12 cellular contexts compared by ENCODE assay signal in the genomic region with DNA sequence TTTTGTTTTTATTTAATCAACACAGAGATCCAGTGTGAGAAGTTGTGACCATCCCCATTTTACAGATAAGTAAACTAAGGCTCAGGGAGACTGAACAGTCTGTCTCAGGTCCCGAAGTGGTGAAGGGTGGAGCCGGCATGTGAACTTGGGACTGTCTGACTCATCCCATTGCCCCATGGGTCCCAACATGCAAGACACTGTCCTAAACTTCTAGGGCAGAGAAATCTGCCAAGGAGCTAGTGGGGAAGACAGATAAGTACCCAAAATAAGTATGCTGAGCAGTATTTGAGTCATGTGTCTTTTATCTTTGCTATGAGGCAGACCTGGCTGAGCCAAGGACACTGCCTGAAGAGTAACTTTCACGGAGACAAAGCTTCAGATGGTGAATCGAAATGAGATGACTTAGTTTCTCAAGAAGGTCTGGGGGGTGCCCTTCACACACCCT.
A peak's percentile ranks its signal among the peaks of the same experiment; 100 is the strongest.
DNase-seq lines count a peak whose midpoint lies in the region; ATAC-seq and TF ChIP-seq lines count a peak whose summit lies in the region.
"Had no signal": no experiment of that assay in that cellular context is flagged by ENCODE, and none has a peak within 500 bp of the region (broad histone marks: within the 10 kb centered on the region; RNA-seq: fewer than 3 reads in every experiment).

No MANE protein-coding gene starts in this region.

- H2BK20ac ChIP-seq in IMR-90 (ENCODE audit: low read depth, low read length), result peak overlapping the region; percentile 48; the same call in 1 of the 2 replicates

- H3K27me3 ChIP-seq in IMR-90 (ENCODE audit: control insufficient read depth, insufficient read depth, low read length) (no peaks in the 10 kb centered on the region), foreskin keratinocyte (no peaks in the 10 kb centered on the region)

- peak overlapping the region; percentile 69; the same call in 1 of the 2 replicates for H3K23ac ChIP-seq in IMR-90 (ENCODE audit: low read depth, low read length)

- H3K4me3 ChIP-seq in IMR-90 (ENCODE audit: insufficient read depth, low read depth, low read length), result no peak overlapping the region

- DNase-seq in IMR-90 (peak; percentile 63), amniotic epithelial cell (ENCODE audit: low read depth) (peak; percentile 74), foreskin keratinocyte (peak; percentile 69 to 84), stromal cell of bone marrow (ENCODE audit: low read depth) (peak; percentile 56), NCI-H446 treated with DMSO at 0.1 percent for 48 hours (lab: John Stamatoyannopoulos, UW) (no peak)
- DNase-seq: DMS79 treated with DMSO at 0.1 percent for 48 hours, NCI-H446 had no signal

- in situ Hi-C loops in IMR-90 (cut with MboI; ENCODE audit: low sequenced_read_pairs), result no loop called here

- H2BK15ac ChIP-seq in IMR-90 (ENCODE audit: low read depth, low read length), result peak overlapping the region; percentile 16; the same call in 1 of the 3 replicates

- POLR2A ChIA-PET in IMR-90 (lab: Charles Lee; ENCODE audit: unreplicated experiment), result no interaction called here

- intact Hi-C loops in IMR-90 (cut with micrococcal nuclease), result loop anchor here (5.0 kb wide), 1 partner anchor 39 kb away; no protein-coding TSS in a partner anchor

- H4K5ac ChIP-seq in IMR-90 (ENCODE audit: low read depth, low read length), result no peak overlapping the region

- H3K27ac ChIP-seq in IMR-90 (ENCODE audit: insufficient read depth, low read length) (peak overlapping the region; percentile 13; the same call in 1 of the 2 replicates), foreskin keratinocyte (no peak overlapping the region)
- H3K27ac ChIP-seq: KMS-11, parathyroid adenoma had no signal

- H3K14ac ChIP-seq in IMR-90 (replicated peaks; ENCODE audit: low read depth, low read length), result peak overlapping the region; percentile 6; the same call in 1 of the 2 replicates

- no TSS peak for BruUV-seq in IMR-90 (replicated peaks; lab: Mats Ljungman, UMichigan)

- H3K79me1 ChIP-seq in IMR-90 (ENCODE audit: low read depth in 1 of 2, low read length in 2 of 2), result peaks cover 54 to 92% of the 10 kb centered on the region in 2 experiments

- ATAC-seq in IMR-90 (ENCODE audit: low read depth) (no peak; the same call in 1 of the 2 replicates), foreskin keratinocyte (peak; percentile 50), HG02981 (IDR thresholded peaks at IDR 0.05; ENCODE audit: unreplicated experiment) (no peak), GM19328 (IDR thresholded peaks at IDR 0.05; ENCODE audit: unreplicated experiment) (no peak), HG03439 (IDR thresholded peaks at IDR 0.05; ENCODE audit: unreplicated experiment) (no peak)

- H4K20me1 ChIP-seq in IMR-90 (ENCODE audit: insufficient read depth, low read length), result peaks cover 28% of the 10 kb centered on the region

- peaks cover 63% of the 10 kb centered on the region for H3K9me1 ChIP-seq in IMR-90 (ENCODE audit: insufficient read depth, low read length)

- H2BK120ac ChIP-seq in IMR-90 (ENCODE audit: low read depth, low read length), result peak overlapping the region; percentile 54; the same call in 1 of the 2 replicates

- WGBS in IMR-90 (ENCODE audit: extremely low coverage in 2 of 2, insufficient read length in 1 of 2), 2 experiments, result no CpG with 5 or more reads among the region's 4 CpGs

- H3K9me3 ChIP-seq in IMR-90 (ENCODE audit: control insufficient read depth, insufficient read depth, low read length), result no peaks in the 10 kb centered on the region

- H4K91ac ChIP-seq in IMR-90 (ENCODE audit: insufficient read depth, low read depth, low read length), result peak overlapping the region; percentile 44; the same call in 1 of the 2 replicates

- dilution Hi-C loops in IMR-90 (cut with HindIII; ENCODE audit: low sequenced_read_pairs, unreplicated experiment), result no loop called here

- no peak overlapping the region for H3K4me2 ChIP-seq in IMR-90 (ENCODE audit: low read depth, low read length)
- H3K4me2 ChIP-seq: KMS-11 had no signal

- peak overlapping the region; percentile 8; the same call in 1 of the 2 replicates for H3K18ac ChIP-seq in IMR-90 (ENCODE audit: low read depth, low read length)

- H3K4me1 ChIP-seq in IMR-90 (ENCODE audit: control insufficient read depth, insufficient read depth, low read length) (peaks cover 59% of the 10 kb centered on the region), foreskin keratinocyte (peaks cover 30% of the 10 kb centered on the region)
- H3K4me1 ChIP-seq: parathyroid adenoma had no signal

- TF ChIP-seq RAD21 in IMR-90 (IDR thresholded peaks at IDR 0.05; ENCODE audit: low read length), result no peak

- H2AFZ ChIP-seq in IMR-90 (replicated peaks; ENCODE audit: low read length, poor library complexity), result no peak overlapping the region
- H2AFZ ChIP-seq: parathyroid adenoma had no signal

- peaks cover 33% of the 10 kb centered on the region for H3K36me3 ChIP-seq in IMR-90 (ENCODE audit: control insufficient read depth, insufficient read depth, low read length)

- H2AK5ac ChIP-seq in IMR-90 (ENCODE audit: low read depth, low read length), result peak overlapping the region; percentile 52; the same call in 1 of the 2 replicates

- peak overlapping the region; percentile 26 to 41; a peak in 3 of 4 replicates for H4K8ac ChIP-seq in IMR-90 (ENCODE audit: low read depth in 2 of 2, low read length in 2 of 2)

- TF ChIP-seq POLR2A in IMR-90 (IDR thresholded peaks at IDR 0.05; ENCODE audit: low read depth, low read length), result no peak

- no peak overlapping the region for H3K56ac ChIP-seq in IMR-90 (ENCODE audit: extremely low read depth, insufficient read depth, low read length)

- no peak overlapping the region for H3K9ac ChIP-seq in IMR-90 (ENCODE audit: low read depth, low read length)
- H3K9ac ChIP-seq: KMS-11, parathyroid adenoma had no signal

- TF ChIP-seq CTCF in IMR-90 (conservative IDR thresholded peaks at IDR 0.05; ENCODE audit: low read depth, low read length) (no peak), foreskin keratinocyte (conservative IDR thresholded peaks at IDR 0.05) (no peak)

- H3K4ac ChIP-seq in IMR-90 (ENCODE audit: low read depth, low read length), result peak overlapping the region; percentile 44; the same call in 1 of the 2 replicates

- peak overlapping the region; percentile 38 for H2AK9ac ChIP-seq in IMR-90 (replicated peaks; ENCODE audit: low read depth, low read length, poor library complexity)

- CTCF ChIA-PET in IMR-90 (lab: Yijun Ruan, JAX), result interaction anchor here (0.5 to 0.6 kb wide), 2 partner anchors 26 to 95 kb away, joined by 4 read pairs; no protein-coding TSS in a partner anchor

- H2BK5ac ChIP-seq in IMR-90 (ENCODE audit: low read depth, low read length, poor library complexity, severe bottlenecking), result peak overlapping the region; percentile 67

TF ChIP-seq in IMR-90, 13 proteins besides CTCF, POLR2A, EP300 and RAD21:
- TF ChIP-seq RCOR1 (IDR thresholded peaks at IDR 0.05; ENCODE audit: insufficient replicate concordance, low read length) (peak; percentile 94), BHLHE40 (IDR thresholded peaks at IDR 0.05; ENCODE audit: low read depth, low read length) (no peak), CEBPB (IDR thresholded peaks at IDR 0.05; ENCODE audit: low read depth, low read length) (peak; percentile 52; the same call in 1 of the 2 replicates), SMC3 (IDR thresholded peaks at IDR 0.05; ENCODE audit: low read depth, low read length) (no peak), NFE2L2 (IDR thresholded peaks at IDR 0.05; ENCODE audit: low read depth, low read length) (no peak), MAZ (IDR thresholded peaks at IDR 0.05; ENCODE audit: borderline replicate concordance, low read depth, low read length) (no peak), FOS (IDR thresholded peaks at IDR 0.05; ENCODE audit: low read depth, low read length) (0 out of 2 replicates have a peak, but pooled peaks have one; percentile 20), MAFK (IDR thresholded peaks at IDR 0.05; ENCODE audit: low read depth, low read length) (no peak), CHD1 (IDR thresholded peaks at IDR 0.05; ENCODE audit: low read depth, low read length) (no peak), MXI1 (IDR thresholded peaks at IDR 0.05; ENCODE audit: borderline replicate concordance, low read depth, low read length) (no peak), RFX5 (IDR thresholded peaks at IDR 0.05; ENCODE audit: low read depth, low read length) (no peak)
- TF ChIP-seq, protein P1, sequence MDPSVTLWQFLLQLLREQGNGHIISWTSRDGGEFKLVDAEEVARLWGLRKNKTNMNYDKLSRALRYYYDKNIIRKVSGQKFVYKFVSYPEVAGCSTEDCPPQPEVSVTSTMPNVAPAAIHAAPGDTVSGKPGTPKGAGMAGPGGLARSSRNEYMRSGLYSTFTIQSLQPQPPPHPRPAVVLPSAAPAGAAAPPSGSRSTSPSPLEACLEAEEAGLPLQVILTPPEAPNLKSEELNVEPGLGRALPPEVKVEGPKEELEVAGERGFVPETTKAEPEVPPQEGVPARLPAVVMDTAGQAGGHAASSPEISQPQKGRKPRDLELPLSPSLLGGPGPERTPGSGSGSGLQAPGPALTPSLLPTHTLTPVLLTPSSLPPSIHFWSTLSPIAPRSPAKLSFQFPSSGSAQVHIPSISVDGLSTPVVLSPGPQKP (IDR thresholded peaks at IDR 0.05; ENCODE audit: borderline replicate concordance, low read depth, low read length), result no peak
- TF ChIP-seq, protein P2, sequence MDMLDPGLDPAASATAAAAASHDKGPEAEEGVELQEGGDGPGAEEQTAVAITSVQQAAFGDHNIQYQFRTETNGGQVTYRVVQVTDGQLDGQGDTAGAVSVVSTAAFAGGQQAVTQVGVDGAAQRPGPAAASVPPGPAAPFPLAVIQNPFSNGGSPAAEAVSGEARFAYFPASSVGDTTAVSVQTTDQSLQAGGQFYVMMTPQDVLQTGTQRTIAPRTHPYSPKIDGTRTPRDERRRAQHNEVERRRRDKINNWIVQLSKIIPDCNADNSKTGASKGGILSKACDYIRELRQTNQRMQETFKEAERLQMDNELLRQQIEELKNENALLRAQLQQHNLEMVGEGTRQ (IDR thresholded peaks at IDR 0.05; ENCODE audit: low read depth, low read length), result no peak
